Comparison of ENCODE assay signal across 20 cellular contexts in genomic region chr1:173127369-173128307, GRCh38.
DNase-seq lines count a peak whose midpoint lies in the region; ATAC-seq, FAIRE-seq and TF ChIP-seq lines count a peak whose summit lies in the region.
"Had no signal": no experiment of that assay in that cellular context is flagged by ENCODE, and none has a peak within 500 bp of the region (broad histone marks: within the 10 kb centered on the region; RNA-seq: fewer than 3 reads in every experiment).

No MANE protein-coding gene starts in this region.

- no peak overlapping the region for H3T11ph ChIP-seq in H9 (ENCODE audit: low read length)

- H4K91ac ChIP-seq in H9 (ENCODE audit: insufficient read length, low read depth, low read length) = no peak overlapping the region

- H3K9me3 Mint-ChIP-seq in Calu3 (ENCODE audit: low read depth, unreplicated experiment) (peaks cover 4% of the 10 kb centered on the region), H9 (peaks cover 0 to 1% of the 10 kb centered on the region in 2 experiments; a peak in 1 of 5 replicates)

- peak overlapping the region; percentile 32 for H3K4me2 ChIP-seq in hepatocyte
- no peak overlapping the region for H3K4me2 ChIP-seq in H9 (ENCODE audit: insufficient read depth, insufficient read length, low read length)
- H3K4me2 ChIP-seq: BLaER1, SK-N-SH had no signal

- CTCF ChIA-PET in Calu3 (lab: Charles Lee) = no interaction called here

- no peak overlapping the region for H2BK12ac ChIP-seq in H9 (ENCODE audit: insufficient read length, low read depth, low read length)

- no peaks in the 10 kb centered on the region for H3K27me3 ChIP-seq in hepatocyte
- H3K27me3 ChIP-seq in lower lobe of right lung (ENCODE audit: low read depth) = no peaks in the 10 kb centered on the region
- no peaks in the 10 kb centered on the region for H3K27me3 ChIP-seq in stomach
- H3K27me3 ChIP-seq in H9 (ENCODE audit: insufficient read depth, low read length) = no peaks in the 10 kb centered on the region
- H3K27me3 ChIP-seq in gastroesophageal sphincter = no peaks in the 10 kb centered on the region
- H3K27me3 ChIP-seq: BLaER1 had no signal

- no peak overlapping the region for H3K18ac ChIP-seq in H9 (ENCODE audit: insufficient read length, low read depth, low read length)

- no peak overlapping the region for H4K5ac ChIP-seq in H9 (ENCODE audit: insufficient read length, low read depth, low read length)

- TF ChIP-seq POLR2A in stomach (IDR thresholded peaks at IDR 0.05) = no peak
- TF ChIP-seq POLR2A in gastroesophageal sphincter (IDR thresholded peaks at IDR 0.05) = no peak

- no peak for TF ChIP-seq CTCF in Calu3 (IDR thresholded peaks at IDR 0.05; ENCODE audit: unreplicated experiment)
- TF ChIP-seq CTCF in hepatocyte (IDR thresholded peaks at IDR 0.05; ENCODE audit: poor library complexity) = no peak
- no peak for TF ChIP-seq CTCF in lower lobe of right lung (IDR thresholded peaks at IDR 0.05)
- no peak for TF ChIP-seq CTCF in stomach (IDR thresholded peaks at IDR 0.05)
- no peak for TF ChIP-seq CTCF in H9 (conservative IDR thresholded peaks at IDR 0.05)
- no peak for TF ChIP-seq CTCF in gastroesophageal sphincter (IDR thresholded peaks at IDR 0.05)

- H3K4ac ChIP-seq in H9 (ENCODE audit: low read depth, low read length) = no peak overlapping the region

- H2BK15ac ChIP-seq in H9 (ENCODE audit: low read depth, low read length) = no peak overlapping the region

- H3K4me1 ChIP-seq in hepatocyte (ENCODE audit: insufficient read depth) (peaks cover 13% of the 10 kb centered on the region), lower lobe of right lung (peaks cover 10% of the 10 kb centered on the region), stomach (peaks cover 11 to 17% (median 13%) of the 10 kb centered on the region in 4 donors), H9 (ENCODE audit: insufficient read depth, low read length) (peaks cover 3% of the 10 kb centered on the region; the same call in 1 of the 2 replicates), gastroesophageal sphincter (peaks cover 1 to 11% (median 1%) of the 10 kb centered on the region in 3 donors)

- no peaks in the 10 kb centered on the region for H3K36me3 Mint-ChIP-seq in Calu3 (ENCODE audit: insufficient read depth, unreplicated experiment)
- H3K36me3 Mint-ChIP-seq in H9 (ENCODE audit: insufficient read depth in 1 of 3, low read depth in 3 of 3) = no peaks in the 10 kb centered on the region; a peak in 2 of 7 replicates
- H3K36me3 Mint-ChIP-seq: CD4-positive, alpha-beta memory T cell had no signal

- peaks cover 59% of the 10 kb centered on the region for H3K4me1 Mint-ChIP-seq in Calu3 (ENCODE audit: low read depth, unreplicated experiment)
- peaks cover 32 to 34% of the 10 kb centered on the region in 2 experiments for H3K4me1 Mint-ChIP-seq in H9

- no peak overlapping the region for H2AFZ ChIP-seq in hepatocyte
- no peak overlapping the region for H2AFZ ChIP-seq in H9 (ENCODE audit: low read length)
- H2AFZ ChIP-seq: GM23248 had no signal

- H3K27ac Mint-ChIP-seq in Calu3 (ENCODE audit: unreplicated experiment) = peak overlapping the region; percentile 19
- no peak overlapping the region for H3K27ac Mint-ChIP-seq in H9
- H3K27ac Mint-ChIP-seq: CD4-positive, alpha-beta memory T cell had no signal

- H3K36me3 ChIP-seq in hepatocyte (replicated peaks; ENCODE audit: insufficient read depth, low read depth) (no peaks in the 10 kb centered on the region), lower lobe of right lung (no peaks in the 10 kb centered on the region), stomach (no peaks in the 10 kb centered on the region), gastroesophageal sphincter (no peaks in the 10 kb centered on the region)
- H3K36me3 ChIP-seq: BLaER1 had no signal

- peak; percentile 58 to 75 for ATAC-seq in lower lobe of right lung
- no peak for ATAC-seq in gastroesophageal sphincter

- H3K9ac ChIP-seq in H9 (ENCODE audit: extremely low read depth, insufficient read length, low read length) = no peak overlapping the region
- H3K9ac ChIP-seq: BLaER1, GM23248, SK-N-SH had no signal

- WGBS in hepatocyte (ENCODE audit: low lambda C conversion rate, missing lambda C conversion rate) = 52% methylated on average over 12 of the region's 12 CpGs
- WGBS in stomach, 5 donors = 32 to 58% (median 47%) methylated on average over 12 of the region's 12 CpGs
- WGBS in H9 (ENCODE audit: extremely low coverage, insufficient read length, low lambda C conversion rate) = no CpG with 5 or more reads among the region's 12 CpGs
- WGBS in gastroesophageal sphincter (ENCODE audit: low coverage in 1 of 2), 2 donors = 93% methylated on average over 8 to 10 of the region's 12 CpGs

- no peak overlapping the region for H2BK120ac ChIP-seq in H9 (ENCODE audit: low read depth, low read length, poor library complexity, severe bottlenecking)

- H4K8ac ChIP-seq in H9 (replicated peaks; ENCODE audit: insufficient read length, low read depth, low read length) = no peak overlapping the region

- H3K23ac ChIP-seq in H9 (ENCODE audit: insufficient read length, low read depth, low read length) = no peak overlapping the region

- H3K9me2 ChIP-seq in hepatocyte (replicated peaks; ENCODE audit: insufficient read depth) = no peaks in the 10 kb centered on the region
- H3K9me2 ChIP-seq: SK-N-SH had no signal

- H3K4me3 Mint-ChIP-seq in Calu3 (ENCODE audit: low read depth, unreplicated experiment) = peak overlapping the region; percentile 23
- H3K4me3 Mint-ChIP-seq in H9 = no peak overlapping the region
- H3K4me3 Mint-ChIP-seq: CD4-positive, alpha-beta memory T cell had no signal

- TF ChIP-seq EP300 in stomach (IDR thresholded peaks at IDR 0.05) (no peak), gastroesophageal sphincter (IDR thresholded peaks at IDR 0.05) (no peak)

- H3K27ac ChIP-seq in hepatocyte (peak overlapping the region; percentile 65), lower lobe of right lung (peak overlapping the region; percentile 37), stomach (peak overlapping the region; percentile 11 to 79 (median 36)), H9 (ENCODE audit: insufficient read length, low read depth, low read length) (no peak overlapping the region), gastroesophageal sphincter (no peak overlapping the region)
- H3K27ac ChIP-seq: BLaER1, GM23248 had no signal

- H3K23me2 ChIP-seq in H9 (ENCODE audit: insufficient read length, low read depth, low read length, poor library complexity, severe bottlenecking) = no peaks in the 10 kb centered on the region

- intact Hi-C loops in Calu3 (cut with micrococcal nuclease; ENCODE audit: unreplicated experiment) (loop anchor here (1.0 to 10.0 kb wide), 4 partner anchors 63 to 303 kb away; no protein-coding TSS in a partner anchor), lower lobe of right lung (cut with DNase I) (no loop called here), stomach (cut with DNase I; ENCODE audit: low total_unique reads) (no loop called here)

- H2BK5ac ChIP-seq in H9 (ENCODE audit: insufficient read length, low read length) = no peak overlapping the region

- no peak for FAIRE-seq in RCC 7860 (lab: Jason Lieb, UNC)

- DNase-seq in Calu3 = peak; percentile 58
- peak; percentile 29 for DNase-seq in hepatocyte (ENCODE audit: low spot score)
- DNase-seq in lower lobe of right lung = no peak
- peak; percentile 38 for DNase-seq in stomach
- no peak for DNase-seq in H9
- no peak for DNase-seq in RCC 7860 (ENCODE audit: low spot score)
- DNase-seq: CD4-positive, alpha-beta memory T cell; GDM1; GM23248; HCEC 1CT; KBM-7; NCI-H1105; NCI-H2081 treated with DMSO at 0.1 percent for 48 hours; NCI-H510A; NCI-H774; RPMI8226; SHP77 treated with DMSO at 0.1 percent for 48 hours; SK-N-SH had no signal

- H3K4me3 ChIP-seq in hepatocyte (no peak overlapping the region), lower lobe of right lung (no peak overlapping the region), stomach (no peak overlapping the region), gastroesophageal sphincter (no peak overlapping the region)
- H3K4me3 ChIP-seq: BLaER1, GM23248 had no signal

- no peak overlapping the region for H2AK5ac ChIP-seq in H9 (ENCODE audit: insufficient read length, low read length)

- H3K56ac ChIP-seq in H9 (ENCODE audit: insufficient read length, low read depth, low read length) = no peak overlapping the region

- no peak overlapping the region for H2BK20ac ChIP-seq in H9 (ENCODE audit: low read depth, low read length, poor library complexity, severe bottlenecking)

- H3K9me3 ChIP-seq in hepatocyte (ENCODE audit: low read depth) (no peaks in the 10 kb centered on the region), lower lobe of right lung (no peaks in the 10 kb centered on the region), stomach (no peaks in the 10 kb centered on the region), H9 (ENCODE audit: control insufficient read depth, low read depth, low read length) (no peaks in the 10 kb centered on the region), gastroesophageal sphincter (no peaks in the 10 kb centered on the region)
- H3K9me3 ChIP-seq: BLaER1, SK-N-SH had no signal

- no peaks in the 10 kb centered on the region for H3K79me1 ChIP-seq in H9 (ENCODE audit: insufficient read depth, low read depth, low read length, poor library complexity, severe bottlenecking)

- H3K79me2 ChIP-seq in hepatocyte (no peaks in the 10 kb centered on the region), H9 (ENCODE audit: insufficient read depth, low read length) (no peaks in the 10 kb centered on the region)

- H4K20me1 ChIP-seq in hepatocyte (ENCODE audit: insufficient read depth, poor library complexity, severe bottlenecking) (no peaks in the 10 kb centered on the region), H9 (ENCODE audit: control insufficient read depth, insufficient read depth, insufficient read length) (no peaks in the 10 kb centered on the region)
- H4K20me1 ChIP-seq: BLaER1 had no signal

- no TSS peak for BruUV-seq in Calu3 (replicated peaks; lab: Mats Ljungman, UMichigan)

- H3K27me3 Mint-ChIP-seq in Calu3 (ENCODE audit: unreplicated experiment) = no peaks in the 10 kb centered on the region
- H3K27me3 Mint-ChIP-seq in H9 (ENCODE audit: low read depth) = no peaks in the 10 kb centered on the region; the same call in 1 of the 2 replicates

- H3K14ac ChIP-seq in H9 (ENCODE audit: insufficient read depth, low read length) = no peak overlapping the region

Comparison
In these comparisons a context has a peak if more than half of its experiments do, and no peak if none do; other contexts are left out.
1. DNase-seq: peak in Calu3 (single experiment), hepatocyte (single experiment) and stomach (single experiment); none in lower lobe of right lung (single experiment), H9 (single experiment) and RCC 7860 (single experiment).
2. H3K27ac ChIP-seq: peak in hepatocyte (single experiment), lower lobe of right lung (single experiment) and stomach (5 of 5); none in H9 (single experiment) and gastroesophageal sphincter (0 of 4).